23 cellular contexts compared by ENCODE assay signal in the genomic region with DNA sequence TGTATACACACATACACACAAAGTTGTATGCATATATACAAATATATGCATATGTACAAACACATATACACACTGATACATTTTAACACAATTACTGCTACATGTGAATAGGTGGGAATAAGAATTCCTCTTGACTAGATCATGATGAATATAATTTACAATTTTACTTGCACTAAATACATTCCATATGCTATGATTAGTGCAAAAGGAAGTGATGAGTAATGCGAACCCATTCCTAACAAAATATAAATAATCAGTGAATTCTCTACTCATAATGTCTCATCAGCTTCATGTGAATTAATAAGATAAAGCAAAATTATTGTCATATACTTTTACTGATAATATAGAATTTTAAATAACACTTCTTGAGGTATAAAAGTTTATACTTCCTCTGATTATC.
DNase-seq lines count a peak whose midpoint lies in the region; ATAC-seq and TF ChIP-seq lines count a peak whose summit lies in the region.
"Had no signal": no experiment of that assay in that cellular context is flagged by ENCODE, and none has a peak within 500 bp of the region (broad histone marks: within the 10 kb centered on the region; RNA-seq: fewer than 3 reads in every experiment).

No MANE protein-coding gene starts in this region.

- H3K27ac ChIP-seq in RWPE2 (ENCODE audit: poor library complexity, severe bottlenecking) = peak overlapping the region; percentile 30
- H3K27ac ChIP-seq in epithelial cell of prostate = peak overlapping the region; percentile 28
- H3K27ac ChIP-seq: left lung, Peyer's patch, SJSA1, upper lobe of left lung had no signal

- no peak overlapping the region for H3K4me3 Mint-ChIP-seq in endothelial cell (ENCODE audit: unreplicated experiment)
- H3K4me3 Mint-ChIP-seq: activated naive CD4-positive, alpha-beta T cell treated with anti-CD3 and anti-CD28 coated beads, Interleukin-2, amount 50 U/mL, for 24 hours; CD4-positive, alpha-beta memory T cell; naive B cell; stimulated activated naive B cell treated with anti-CD40 and anti-IgM and Interleukin-4, amounts not matched to agents 10 μg/mL and 1 μg/mL and 100 μg/mL, for 72 hours had no signal

- no peaks in the 10 kb centered on the region for H3K27me3 ChIP-seq in RWPE2 (ENCODE audit: insufficient read depth, poor library complexity, severe bottlenecking)
- H3K27me3 ChIP-seq: left lung, Peyer's patch, SJSA1, upper lobe of left lung had no signal

- no peaks in the 10 kb centered on the region for H3K4me1 Mint-ChIP-seq in endothelial cell (ENCODE audit: unreplicated experiment)
- H3K4me1 Mint-ChIP-seq: activated naive CD4-positive, alpha-beta T cell treated with anti-CD3 and anti-CD28 coated beads, Interleukin-2, amount 50 U/mL, for 24 hours; CD4-positive, alpha-beta memory T cell; naive B cell; stimulated activated naive B cell treated with anti-CD40 and anti-IgM and Interleukin-4, amounts not matched to agents 10 μg/mL and 1 μg/mL and 100 μg/mL, for 72 hours had no signal

- TF ChIP-seq CTCF in RWPE2 (IDR thresholded peaks at IDR 0.05; ENCODE audit: poor library complexity, severe bottlenecking) (no peak), endothelial cell (IDR thresholded peaks at IDR 0.05; ENCODE audit: unreplicated experiment) (no peak)

- no peaks in the 10 kb centered on the region for H3K27me3 Mint-ChIP-seq in endothelial cell (ENCODE audit: unreplicated experiment)
- H3K27me3 Mint-ChIP-seq: activated naive CD4-positive, alpha-beta T cell treated with anti-CD3 and anti-CD28 coated beads, Interleukin-2, amount 50 U/mL, for 24 hours; CD4-positive, alpha-beta memory T cell; naive B cell; stimulated activated naive B cell treated with anti-CD40 and anti-IgM and Interleukin-4, amounts not matched to agents 10 μg/mL and 1 μg/mL and 100 μg/mL, for 72 hours had no signal

- no peaks in the 10 kb centered on the region for H3K36me3 ChIP-seq in RWPE2 (ENCODE audit: low read depth)
- H3K36me3 ChIP-seq: left lung, Peyer's patch, SJSA1, upper lobe of left lung had no signal

- no peaks in the 10 kb centered on the region for H3K9me3 ChIP-seq in RWPE2 (ENCODE audit: severe bottlenecking)
- H3K9me3 ChIP-seq: left lung, Peyer's patch, SJSA1, upper lobe of left lung had no signal

- peaks cover 8% of the 10 kb centered on the region for H3K4me1 ChIP-seq in RWPE2 (ENCODE audit: insufficient read depth, poor library complexity, severe bottlenecking)
- H3K4me1 ChIP-seq: left lung, Peyer's patch, SJSA1, upper lobe of left lung had no signal

- ATAC-seq in RWPE2 (ENCODE audit: low read depth) = peak; percentile 85
- ATAC-seq: left lung; stimulated activated naive B cell treated with anti-CD40 and anti-IgM and Interleukin-4, amounts not matched to agents 10 μg/mL and 1 μg/mL and 100 μg/mL, for 72 hours had no signal

- no peaks in the 10 kb centered on the region for H3K9me3 Mint-ChIP-seq in endothelial cell (ENCODE audit: unreplicated experiment)
- H3K9me3 Mint-ChIP-seq: activated naive CD4-positive, alpha-beta T cell treated with anti-CD3 and anti-CD28 coated beads, Interleukin-2, amount 50 U/mL, for 24 hours; naive B cell had no signal

- H3K36me3 Mint-ChIP-seq in endothelial cell (ENCODE audit: low read depth, unreplicated experiment) = no peaks in the 10 kb centered on the region
- H3K36me3 Mint-ChIP-seq: activated naive CD4-positive, alpha-beta T cell treated with anti-CD3 and anti-CD28 coated beads, Interleukin-2, amount 50 U/mL, for 24 hours; CD4-positive, alpha-beta memory T cell; naive B cell; stimulated activated naive B cell treated with anti-CD40 and anti-IgM and Interleukin-4, amounts not matched to agents 10 μg/mL and 1 μg/mL and 100 μg/mL, for 72 hours had no signal

- no peak overlapping the region for H3K4me3 ChIP-seq in RWPE2 (ENCODE audit: severe bottlenecking)
- H3K4me3 ChIP-seq: left lung, Peyer's patch, SJSA1, upper lobe of left lung had no signal

- peak; percentile 71 for DNase-seq in HCEC 1CT
- no peak for DNase-seq in RWPE2 (ENCODE audit: low spot score)
- no peak for DNase-seq in epithelial cell of prostate (ENCODE audit: low read depth, low spot score)
- no peak for DNase-seq in T-helper 1 cell
- DNase-seq in midbrain (lab: John Stamatoyannopoulos, UW) = no peak
- DNase-seq in dedifferentiated amniotic fluid mesenchymal stem cell (ENCODE audit: extremely low spot score) = no peak
- no peak for DNase-seq in endothelial cell (ENCODE audit: low spot score)
- DNase-seq: activated CD4-positive, alpha-beta T cell treated with anti-CD3 and anti-CD28 coated beads, Interleukin-2, amount 50 U/mL, for 4 hours; anterior cingulate cortex; CD4-positive, alpha-beta memory T cell; GOT3; left lung; naive B cell; NCI-H1105 treated with DMSO at 0.1 percent for 48 hours; NCI-H1930; NCI-H2227 treated with DMSO at 0.1 percent for 48 hours; nucleus accumbens; Peyer's patch; stimulated activated CD4-positive, alpha-beta T cell treated with anti-CD3 and anti-CD28 coated beads, Interleukin-15, amount 100 ng/mL, for 24 hours; stimulated activated naive B cell treated with anti-CD40 and anti-IgM and Interleukin-4, amounts not matched to agents 10 μg/mL and 1 μg/mL and 100 μg/mL, for 72 hours; upper lobe of left lung had no signal

- H3K27ac Mint-ChIP-seq in endothelial cell (ENCODE audit: unreplicated experiment) = no peak overlapping the region
- H3K27ac Mint-ChIP-seq: activated naive CD4-positive, alpha-beta T cell treated with anti-CD3 and anti-CD28 coated beads, Interleukin-2, amount 50 U/mL, for 24 hours; CD4-positive, alpha-beta memory T cell; naive B cell; stimulated activated naive B cell treated with anti-CD40 and anti-IgM and Interleukin-4, amounts not matched to agents 10 μg/mL and 1 μg/mL and 100 μg/mL, for 72 hours had no signal
